Comparison of ENCODE assay signal across 16 cellular contexts in genomic region chr7:120741371-120742042, GRCh38.
DNase-seq lines count a peak whose midpoint lies in the region; ATAC-seq and TF ChIP-seq lines count a peak whose summit lies in the region.
"Had no signal": no experiment of that assay in that cellular context is flagged by ENCODE, and none has a peak within 500 bp of the region (broad histone marks: within the 10 kb centered on the region; RNA-seq: fewer than 3 reads in every experiment).

No MANE protein-coding gene starts in this region.

- CTCF ChIA-PET in Calu3 (lab: Charles Lee), result interaction anchor here (0.6 to 0.7 kb wide), 3 partner anchors 11 to 50 kb away, joined by 3 to 4 read pairs (median 4); no protein-coding TSS in a partner anchor

- H3K4me3 ChIP-seq in MG63, result peak overlapping the region; percentile 44
- H3K4me3 ChIP-seq in epithelial cell of esophagus (ENCODE audit: low read length), result no peak overlapping the region
- no peak overlapping the region for H3K4me3 ChIP-seq in Peyer's patch

- H3K27me3 Mint-ChIP-seq in Calu3 (ENCODE audit: unreplicated experiment), result no peaks in the 10 kb centered on the region

- TF ChIP-seq CTCF in Calu3 (IDR thresholded peaks at IDR 0.05; ENCODE audit: unreplicated experiment) (no peak), epithelial cell of esophagus (IDR thresholded peaks at IDR 0.05; ENCODE audit: insufficient read depth, low read depth, low read length, missing control alignments) (no peak), Peyer's patch (IDR thresholded peaks at IDR 0.05) (no peak)

- no peaks in the 10 kb centered on the region for H3K27me3 ChIP-seq in MG63
- no peaks in the 10 kb centered on the region for H3K27me3 ChIP-seq in Peyer's patch

- peaks cover 31% of the 10 kb centered on the region for H3K4me1 Mint-ChIP-seq in Calu3 (ENCODE audit: low read depth, unreplicated experiment)
- H3K4me1 Mint-ChIP-seq: CD4-positive, alpha-beta memory T cell had no signal

- no peaks in the 10 kb centered on the region for H3K4me1 ChIP-seq in Peyer's patch

- H3K9me3 ChIP-seq in MG63, result no peaks in the 10 kb centered on the region
- no peaks in the 10 kb centered on the region for H3K9me3 ChIP-seq in Peyer's patch

- H3K36me3 ChIP-seq in MG63 (no peaks in the 10 kb centered on the region), Peyer's patch (no peaks in the 10 kb centered on the region)

- ATAC-seq in GM19452 (IDR thresholded peaks at IDR 0.05; ENCODE audit: unreplicated experiment), result no peak
- ATAC-seq in GM19397 (IDR thresholded peaks at IDR 0.05; ENCODE audit: unreplicated experiment), result no peak
- ATAC-seq: activated CD4-positive, CD25-positive, alpha-beta regulatory T cell treated with anti-CD3 and anti-CD28 coated beads, Interleukin-2, amount 50 U/mL, for 24 hours; right cardiac atrium had no signal

- H3K4me3 Mint-ChIP-seq in Calu3 (ENCODE audit: low read depth, unreplicated experiment), result peak overlapping the region; percentile 22
- H3K4me3 Mint-ChIP-seq: CD4-positive, alpha-beta memory T cell; T-helper 2 cell treated with Interferon-gamma antibody and Interleukin-4, amounts not matched to agents 5 μg/mL and 100 μg/mL, for 36 hours had no signal

- H3K27ac Mint-ChIP-seq in Calu3 (ENCODE audit: unreplicated experiment), result no peak overlapping the region
- H3K27ac Mint-ChIP-seq: activated T-helper 2 cell treated with anti-CD3 and anti-CD28 coated beads, Interferon-gamma antibody, Interleukin-2, Interleukin-4, amounts not matched to agents 10 μg/mL and 5 μg/mL and 100 μg/mL, durations not matched to agents 14 hours and 24 hours and 36 hours; CD4-positive, alpha-beta memory T cell; T-helper 2 cell treated with Interferon-gamma antibody and Interleukin-4, amounts not matched to agents 5 μg/mL and 100 μg/mL, for 36 hours had no signal

- intact Hi-C loops in Calu3 (cut with micrococcal nuclease; ENCODE audit: unreplicated experiment), result no loop called here

- BruUV-seq in Calu3 (replicated peaks; lab: Mats Ljungman, UMichigan), result no TSS peak

- H3K27ac ChIP-seq in Peyer's patch, result no peak overlapping the region

- H3K9me3 Mint-ChIP-seq in Calu3 (ENCODE audit: low read depth, unreplicated experiment), result no peaks in the 10 kb centered on the region
- H3K9me3 Mint-ChIP-seq: activated T-helper 2 cell treated with anti-CD3 and anti-CD28 coated beads, Interferon-gamma antibody, Interleukin-2, Interleukin-4, amounts not matched to agents 10 μg/mL and 5 μg/mL and 100 μg/mL, durations not matched to agents 14 hours and 24 hours and 36 hours; CD4-positive, alpha-beta memory T cell; T-helper 2 cell treated with Interferon-gamma antibody and Interleukin-4, amounts not matched to agents 5 μg/mL and 100 μg/mL, for 36 hours had no signal

- DNase-seq in Calu3 (peak; percentile 26), MG63 (no peak), NCI-H345 treated with DMSO at 0.1 percent for 48 hours (lab: John Stamatoyannopoulos, UW; ENCODE audit: unreplicated experiment) (peak; percentile 32), epithelial cell of esophagus (ENCODE audit: low read depth) (peak; percentile 69), Peyer's patch (no peak), activated T-cell treated with anti-CD3 and anti-CD28 coated beads for 4 hours (no peak)
- DNase-seq: CD4-positive, alpha-beta memory T cell; effector CD8-positive, alpha-beta T cell; EL; MM.1S; right cardiac atrium had no signal

- H3K36me3 Mint-ChIP-seq in Calu3 (ENCODE audit: insufficient read depth, unreplicated experiment), result no peaks in the 10 kb centered on the region
- H3K36me3 Mint-ChIP-seq: CD4-positive, alpha-beta memory T cell had no signal

- TF ChIP-seq POLR2A in Peyer's patch (IDR thresholded peaks at IDR 0.05), result no peak

Comparison
In these comparisons a context has a peak if more than half of its experiments do, and no peak if none do; other contexts are left out.
1. DNase-seq: peak in Calu3 (single experiment), NCI-H345 treated with DMSO at 0.1 percent for 48 hours (single experiment) and epithelial cell of esophagus (single experiment); none in MG63 (single experiment), Peyer's patch (0 of 3) and activated T-cell treated with anti-CD3 and anti-CD28 coated beads for 4 hours (single experiment).